Comparison of ENCODE assay signal across 21 cellular contexts in the genomic region with DNA sequence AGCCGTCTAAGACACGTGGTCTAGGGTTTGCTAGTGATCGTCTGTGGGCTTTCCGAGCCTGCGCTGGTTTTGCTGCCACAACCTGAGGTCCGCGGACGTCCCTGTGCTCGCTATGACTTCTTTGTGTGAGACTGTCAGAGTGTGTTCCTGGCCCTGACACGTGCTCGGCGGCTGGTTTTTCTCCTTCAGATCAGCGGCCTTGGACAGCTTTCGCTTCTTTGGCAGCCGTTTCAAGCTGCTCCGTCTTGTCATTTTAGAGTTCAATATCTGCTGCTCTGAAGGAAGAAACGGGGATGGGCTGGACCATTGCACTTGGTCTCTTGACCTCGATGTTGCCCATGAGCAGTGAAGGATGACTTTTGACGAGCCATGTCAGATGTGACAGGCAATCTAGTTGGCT.
A peak's percentile ranks its signal among the peaks of the same experiment; 100 is the strongest.
DNase-seq lines count a peak whose midpoint lies in the region; TF ChIP-seq lines count a peak whose summit lies in the region.
"Had no signal": no experiment of that assay in that cellular context is flagged by ENCODE, and none has a peak within 500 bp of the region (broad histone marks: within the 10 kb centered on the region; RNA-seq: fewer than 3 reads in every experiment).

No MANE protein-coding gene starts in this region.

- H3K27me3 ChIP-seq in adrenal gland (no peaks in the 10 kb centered on the region), testis (no peaks in the 10 kb centered on the region), tibial artery (no peaks in the 10 kb centered on the region)

- H3K4me3 ChIP-seq in adrenal gland = no peak overlapping the region
- no peak overlapping the region for H3K4me3 ChIP-seq in testis
- no peak overlapping the region for H3K4me3 ChIP-seq in tibial artery
- H3K4me3 ChIP-seq: A549 had no signal

- peaks cover 8% of the 10 kb centered on the region for H3K9me3 Mint-ChIP-seq in Calu3 (ENCODE audit: low read depth, unreplicated experiment)
- H3K9me3 Mint-ChIP-seq: H9 had no signal

- H3K4me1 ChIP-seq in adrenal gland (replicated peaks in 1 of 2) (no peaks in the 10 kb centered on the region), testis (no peaks in the 10 kb centered on the region), tibial artery (no peaks in the 10 kb centered on the region)
- H3K4me1 ChIP-seq: A549 had no signal

- no peak overlapping the region for H3K4me3 Mint-ChIP-seq in Calu3 (ENCODE audit: low read depth, unreplicated experiment)
- H3K4me3 Mint-ChIP-seq: B cell; CD4-positive, CD25-positive, alpha-beta regulatory T cell; H9 had no signal

- TF ChIP-seq POLR2A in adrenal gland (IDR thresholded peaks at IDR 0.05) (no peak), testis (IDR thresholded peaks at IDR 0.05) (no peak)

- H3K27ac ChIP-seq in adrenal gland = no peak overlapping the region
- no peak overlapping the region for H3K27ac ChIP-seq in testis
- no peak overlapping the region for H3K27ac ChIP-seq in tibial artery
- H3K27ac ChIP-seq: A549 had no signal

- H3K36me3 Mint-ChIP-seq in Calu3 (ENCODE audit: insufficient read depth, unreplicated experiment) = no peaks in the 10 kb centered on the region

- no peaks in the 10 kb centered on the region for H3K27me3 Mint-ChIP-seq in Calu3 (ENCODE audit: unreplicated experiment)
- H3K27me3 Mint-ChIP-seq: B cell; CD4-positive, CD25-positive, alpha-beta regulatory T cell had no signal

- TF ChIP-seq CTCF in adrenal gland (IDR thresholded peaks at IDR 0.05) = no peak
- no peak for TF ChIP-seq CTCF in testis (IDR thresholded peaks at IDR 0.05)
- TF ChIP-seq CTCF in tibial artery (IDR thresholded peaks at IDR 0.05) = no peak
- TF ChIP-seq CTCF in Calu3 (IDR thresholded peaks at IDR 0.05; ENCODE audit: unreplicated experiment) = no peak

- H3K36me3 ChIP-seq in adrenal gland (replicated peaks in 1 of 2) (no peaks in the 10 kb centered on the region), testis (ENCODE audit: low read depth, missing control alignments) (no peaks in the 10 kb centered on the region), tibial artery (no peaks in the 10 kb centered on the region)

- intact Hi-C loops in adrenal gland (cut with DNase I) (no loop called here), testis (cut with DNase I; ENCODE audit: low total_unique reads) (no loop called here), tibial artery (cut with DNase I; ENCODE audit: low total_unique reads) (no loop called here), Calu3 (cut with micrococcal nuclease; ENCODE audit: unreplicated experiment) (no loop called here)

- no peaks in the 10 kb centered on the region for H3K9me3 ChIP-seq in adrenal gland (replicated peaks in 1 of 3)
- H3K9me3 ChIP-seq in testis = no peaks in the 10 kb centered on the region
- no peaks in the 10 kb centered on the region for H3K9me3 ChIP-seq in tibial artery
- H3K9me3 ChIP-seq: A549 had no signal

- peak; percentile 6 for DNase-seq in Caki2 (ENCODE audit: low read depth)
- DNase-seq in adrenal gland = peak in 6 of 7 donors; percentile 32 to 73 (median 54)
- peak; percentile 34 for DNase-seq in kidney tubule cell (ENCODE audit: low spot score)
- peak; percentile 30 for DNase-seq in testis
- DNase-seq in NCI-H526 treated with DMSO at 0.1 percent for 48 hours (lab: John Stamatoyannopoulos, UW) = no peak
- no peak for DNase-seq in tibial artery
- DNase-seq in Calu3 = no peak
- DNase-seq: CD4-positive, CD25-positive, alpha-beta regulatory T cell; H9; NCI-H1092 treated with DMSO at 0.1 percent for 48 hours; NCI-H1436; NCI-H187; NCI-H2081 treated with DMSO at 0.1 percent for 48 hours; NCI-H2171; NCI-H446; NCI-H524 treated with DMSO at 0.1 percent for 48 hours; NCI-H82; RPMI8226; SHP77 had no signal

- in situ Hi-C loops in Caki2 (cut with HindIII; ENCODE audit: low pct_unique_long_range_greater_than_20kb, low sequenced_read_pairs) = no loop called here

- BruUV-seq in Calu3 (replicated peaks; lab: Mats Ljungman, UMichigan) = no TSS peak

- WGBS in adrenal gland, 4 donors = 41 to 61% (median 50%) methylated on average over 18 to 19 of the region's 19 CpGs
- WGBS in testis, 2 donors = 62 to 65% methylated on average over 19 of the region's 19 CpGs

- CTCF ChIA-PET in Calu3 (lab: Charles Lee) = no interaction called here

- H3K4me1 Mint-ChIP-seq in Calu3 (ENCODE audit: low read depth, unreplicated experiment) = no peaks in the 10 kb centered on the region

- no peak overlapping the region for H3K27ac Mint-ChIP-seq in Calu3 (ENCODE audit: unreplicated experiment)
- H3K27ac Mint-ChIP-seq: B cell, H9 had no signal

Comparison
In these comparisons a context has a peak if more than half of its experiments do, and no peak if none do; other contexts are left out.
1. DNase-seq: peak in Caki2 (single experiment), adrenal gland (6 of 7), kidney tubule cell (single experiment) and testis (single experiment); none in NCI-H526 treated with DMSO at 0.1 percent for 48 hours (single experiment), tibial artery (0 of 2) and Calu3 (single experiment).